Comparison of ENCODE assay signal across 25 cellular contexts in the genomic region with DNA sequence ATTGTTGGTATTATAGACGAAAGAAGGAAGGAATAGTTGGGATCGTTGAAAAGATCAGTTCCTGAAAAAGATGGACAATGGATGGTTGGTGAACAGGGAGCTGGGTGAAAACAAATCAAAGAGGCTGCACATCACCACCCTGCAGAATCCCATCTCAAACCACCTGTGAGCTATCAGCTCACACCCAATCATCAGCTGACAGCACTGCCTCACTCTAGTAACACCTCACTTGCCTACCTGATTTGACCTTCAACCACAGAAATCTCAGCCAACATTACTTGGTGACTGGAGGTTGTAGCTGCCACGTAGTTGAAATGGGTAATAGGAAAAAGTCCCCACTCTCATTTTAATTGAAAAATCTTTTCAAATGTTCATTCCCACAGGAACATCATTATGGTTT.
A peak's percentile ranks its signal among the peaks of the same experiment; 100 is the strongest.
DNase-seq lines count a peak whose midpoint lies in the region; ATAC-seq, FAIRE-seq and TF ChIP-seq lines count a peak whose summit lies in the region.
"Had no signal": no experiment of that assay in that cellular context is flagged by ENCODE, and none has a peak within 500 bp of the region (broad histone marks: within the 10 kb centered on the region; RNA-seq: fewer than 3 reads in every experiment).

No MANE protein-coding gene starts in this region.

- H3K9ac ChIP-seq in H9 (ENCODE audit: extremely low read depth, insufficient read length, low read length) (no peak overlapping the region), astrocyte (ENCODE audit: low read length) (no peak overlapping the region)

- H3K4me2 ChIP-seq in H9 (ENCODE audit: insufficient read depth, insufficient read length, low read length) (no peak overlapping the region), astrocyte (ENCODE audit: low read length) (no peak overlapping the region)

- H3K9me3 Mint-ChIP-seq in H9 (no peaks in the 10 kb centered on the region), astrocyte (ENCODE audit: unreplicated experiment) (no peaks in the 10 kb centered on the region)
- H3K9me3 Mint-ChIP-seq in activated naive CD8-positive, alpha-beta T cell treated with anti-CD3 and anti-CD28 coated beads, Interleukin-2, amount 50 U/mL, for 24 hours, result no peaks in the 10 kb centered on the region
- H3K9me3 Mint-ChIP-seq: activated CD4-positive, alpha-beta T cell treated with anti-CD3 and anti-CD28 coated beads, Interleukin-2, amount 10 ng/mL, durations not matched to agents 7 days and 5 days; natural killer cell treated with Interleukin-12 subunit alpha and Interleukin-12 subunit beta and Interleukin-15 and Interleukin-18, amount 100 ng/mL, for 72 hours; stimulated activated naive CD8-positive, alpha-beta T cell treated with anti-CD3 and anti-CD28 coated beads, Interleukin-15, Interleukin-2, amounts not matched to agents 100 ng/mL and 50 ng/mL, for 24 hours had no signal

- peaks cover 70 to 76% of the 10 kb centered on the region in 2 experiments for H3K4me1 Mint-ChIP-seq in H9
- peaks cover 60% of the 10 kb centered on the region for H3K4me1 Mint-ChIP-seq in astrocyte (ENCODE audit: low read depth, unreplicated experiment)
- peaks cover 3% of the 10 kb centered on the region for H3K4me1 Mint-ChIP-seq in activated naive CD8-positive, alpha-beta T cell treated with anti-CD3 and anti-CD28 coated beads, Interleukin-2, amount 50 U/mL, for 24 hours
- H3K4me1 Mint-ChIP-seq: activated CD4-positive, alpha-beta T cell treated with anti-CD3 and anti-CD28 coated beads, Interleukin-2, amount 10 ng/mL, durations not matched to agents 7 days and 5 days had no signal

- H3K79me2 ChIP-seq in H9 (ENCODE audit: insufficient read depth, low read length), result peaks cover 13% of the 10 kb centered on the region; the same call in 1 of the 2 replicates
- H3K79me2 ChIP-seq in astrocyte (ENCODE audit: insufficient read depth, low read length), result peaks cover 99% of the 10 kb centered on the region

- H3K4me3 ChIP-seq in astrocyte (ENCODE audit: insufficient read depth, low read depth, low read length), result no peak overlapping the region
- H3K4me3 ChIP-seq: adrenal gland, dorsolateral prefrontal cortex, HAP-1 had no signal

- H3K27ac ChIP-seq in H9 (ENCODE audit: insufficient read length, low read depth, low read length) (no peak overlapping the region), astrocyte (ENCODE audit: low read depth, low read length) (no peak overlapping the region)
- H3K27ac ChIP-seq: adrenal gland, C4-2B had no signal

- no peak for TF ChIP-seq POLR2A in GM12892 (IDR thresholded peaks at IDR 0.05; ENCODE audit: low read depth, low read length)

- no peak overlapping the region for H4K91ac ChIP-seq in H9 (ENCODE audit: insufficient read length, low read depth, low read length)

- 100% methylated on average over 2 of the region's 3 CpGs for WGBS in H9 (ENCODE audit: extremely low coverage, insufficient read length, low lambda C conversion rate)

- no peaks in the 10 kb centered on the region for H3K27me3 ChIP-seq in H9 (ENCODE audit: insufficient read depth, low read length)
- no peaks in the 10 kb centered on the region for H3K27me3 ChIP-seq in astrocyte (ENCODE audit: insufficient read depth, low read length)
- H3K27me3 ChIP-seq: adrenal gland, dorsolateral prefrontal cortex had no signal

- no peak overlapping the region for H2AK5ac ChIP-seq in H9 (ENCODE audit: insufficient read length, low read length)

- FAIRE-seq in GM12892 (lab: Jason Lieb, UNC), result peak; percentile 73
- no peak for FAIRE-seq in astrocyte (lab: Jason Lieb, UNC)

- H3K36me3 ChIP-seq in astrocyte (ENCODE audit: insufficient read depth, low read length), result no peaks in the 10 kb centered on the region
- H3K36me3 ChIP-seq: adrenal gland, HAP-1 had no signal

- H3K79me1 ChIP-seq in H9 (ENCODE audit: insufficient read depth, low read depth, low read length, poor library complexity, severe bottlenecking), result peaks cover 3% of the 10 kb centered on the region

- no peak overlapping the region for H3K56ac ChIP-seq in H9 (ENCODE audit: insufficient read length, low read depth, low read length)

- H3K23ac ChIP-seq in H9 (ENCODE audit: insufficient read length, low read depth, low read length), result no peak overlapping the region

- no peak for TF ChIP-seq CTCF in H9 (conservative IDR thresholded peaks at IDR 0.05)
- TF ChIP-seq CTCF in astrocyte (IDR thresholded peaks at IDR 0.05; ENCODE audit: insufficient read depth, low read depth, low read length), result no peak
- no peak for TF ChIP-seq CTCF in GM13976 (IDR thresholded peaks at IDR 0.05; ENCODE audit: borderline replicate concordance, control extremely low read depth, extremely low read depth, insufficient read depth, missing control alignments)

- H2AFZ ChIP-seq in H9 (ENCODE audit: low read length) (no peak overlapping the region), astrocyte (ENCODE audit: low read depth, low read length) (no peak overlapping the region)

- H2BK15ac ChIP-seq in H9 (ENCODE audit: low read depth, low read length), result no peak overlapping the region

- H4K20me1 ChIP-seq in H9 (ENCODE audit: control insufficient read depth, insufficient read depth, insufficient read length) (no peaks in the 10 kb centered on the region), astrocyte (ENCODE audit: insufficient read depth, low read length) (peaks cover 35% of the 10 kb centered on the region)

- no peaks in the 10 kb centered on the region for H3K36me3 Mint-ChIP-seq in H9 (ENCODE audit: insufficient read depth in 1 of 3, low read depth in 3 of 3)
- H3K36me3 Mint-ChIP-seq in astrocyte (ENCODE audit: low read depth, unreplicated experiment), result peaks cover 2% of the 10 kb centered on the region
- no peaks in the 10 kb centered on the region for H3K36me3 Mint-ChIP-seq in activated naive CD8-positive, alpha-beta T cell treated with anti-CD3 and anti-CD28 coated beads, Interleukin-2, amount 50 U/mL, for 24 hours (ENCODE audit: low read depth)
- H3K36me3 Mint-ChIP-seq: natural killer cell treated with Interleukin-12 subunit alpha and Interleukin-12 subunit beta and Interleukin-15 and Interleukin-18, amount 100 ng/mL, for 72 hours had no signal

- H3K23me2 ChIP-seq in H9 (ENCODE audit: insufficient read length, low read depth, low read length, poor library complexity, severe bottlenecking), result no peaks in the 10 kb centered on the region

- no peak overlapping the region for H4K8ac ChIP-seq in H9 (replicated peaks; ENCODE audit: insufficient read length, low read depth, low read length)

- in situ Hi-C loops in GM13976 (cut with MboI; ENCODE audit: low sequenced_read_pairs, unreplicated experiment), result no loop called here

- H3K27me3 Mint-ChIP-seq in H9 (ENCODE audit: low read depth) (no peaks in the 10 kb centered on the region), astrocyte (ENCODE audit: low read depth, unreplicated experiment) (no peaks in the 10 kb centered on the region)
- peaks cover 7% of the 10 kb centered on the region for H3K27me3 Mint-ChIP-seq in activated naive CD8-positive, alpha-beta T cell treated with anti-CD3 and anti-CD28 coated beads, Interleukin-2, amount 50 U/mL, for 24 hours

- H2BK20ac ChIP-seq in H9 (ENCODE audit: low read depth, low read length, poor library complexity, severe bottlenecking), result no peak overlapping the region

- no peak overlapping the region for H3K4me3 Mint-ChIP-seq in H9
- H3K4me3 Mint-ChIP-seq in astrocyte (ENCODE audit: unreplicated experiment), result no peak overlapping the region
- no peak overlapping the region for H3K4me3 Mint-ChIP-seq in activated naive CD8-positive, alpha-beta T cell treated with anti-CD3 and anti-CD28 coated beads, Interleukin-2, amount 50 U/mL, for 24 hours
- H3K4me3 Mint-ChIP-seq: activated CD4-positive, alpha-beta T cell treated with anti-CD3 and anti-CD28 coated beads, Interleukin-2, amount 10 ng/mL, durations not matched to agents 7 days and 5 days; natural killer cell treated with Interleukin-12 subunit alpha and Interleukin-12 subunit beta and Interleukin-15 and Interleukin-18, amount 100 ng/mL, for 72 hours; stimulated activated naive CD8-positive, alpha-beta T cell treated with anti-CD3 and anti-CD28 coated beads, Interleukin-15, Interleukin-2, amounts not matched to agents 100 ng/mL and 50 ng/mL, for 24 hours had no signal

- no peak overlapping the region for H2BK12ac ChIP-seq in H9 (ENCODE audit: insufficient read length, low read depth, low read length)

- no peak overlapping the region for H2BK5ac ChIP-seq in H9 (ENCODE audit: insufficient read length, low read length)

- H3K18ac ChIP-seq in H9 (ENCODE audit: insufficient read length, low read depth, low read length), result no peak overlapping the region

- intact Hi-C loops in left colon (cut with DNase I, micrococcal nuclease), result no loop called here

- no peaks in the 10 kb centered on the region for H3K9me3 ChIP-seq in H9 (ENCODE audit: control insufficient read depth, low read depth, low read length)
- H3K9me3 ChIP-seq in astrocyte (ENCODE audit: insufficient read depth, low read depth, low read length), result no peaks in the 10 kb centered on the region
- H3K9me3 ChIP-seq: adrenal gland, HAP-1 had no signal

- no peak overlapping the region for H3T11ph ChIP-seq in H9 (ENCODE audit: low read length)

- H3K4ac ChIP-seq in H9 (ENCODE audit: low read depth, low read length), result no peak overlapping the region

- H2BK120ac ChIP-seq in H9 (ENCODE audit: low read depth, low read length, poor library complexity, severe bottlenecking), result no peak overlapping the region

- ATAC-seq in left colon, result peak; percentile 49
- ATAC-seq in activated naive CD8-positive, alpha-beta T cell treated with anti-CD3 and anti-CD28 coated beads, Interleukin-2, amount 50 U/mL, for 24 hours, result no peak
- ATAC-seq: natural killer cell treated with Interleukin-12 subunit alpha and Interleukin-12 subunit beta and Interleukin-15 and Interleukin-18, amount 100 ng/mL, for 72 hours had no signal

- H3K4me1 ChIP-seq in H9 (ENCODE audit: insufficient read depth, low read length) (peaks cover 13% of the 10 kb centered on the region), astrocyte (ENCODE audit: insufficient read depth, low read length) (peaks cover 15% of the 10 kb centered on the region)
- H3K4me1 ChIP-seq: HAP-1 had no signal

- H3K27ac Mint-ChIP-seq in H9 (peak overlapping the region; percentile 40 to 55 (median 43); a peak in 4 of 7 replicates), astrocyte (ENCODE audit: unreplicated experiment) (peak overlapping the region; percentile 68)
- no peak overlapping the region for H3K27ac Mint-ChIP-seq in activated naive CD8-positive, alpha-beta T cell treated with anti-CD3 and anti-CD28 coated beads, Interleukin-2, amount 50 U/mL, for 24 hours
- H3K27ac Mint-ChIP-seq: activated CD4-positive, alpha-beta T cell treated with anti-CD3 and anti-CD28 coated beads, Interleukin-2, amount 10 ng/mL, durations not matched to agents 7 days and 5 days; natural killer cell treated with Interleukin-12 subunit alpha and Interleukin-12 subunit beta and Interleukin-15 and Interleukin-18, amount 100 ng/mL, for 72 hours; stimulated activated naive CD8-positive, alpha-beta T cell treated with anti-CD3 and anti-CD28 coated beads, Interleukin-15, Interleukin-2, amounts not matched to agents 100 ng/mL and 50 ng/mL, for 24 hours had no signal

- H3K14ac ChIP-seq in H9 (ENCODE audit: insufficient read depth, low read length), result no peak overlapping the region

- DNase-seq in GM12892 (ENCODE audit: insufficient read length), result no peak
- no peak for DNase-seq in H9
- no peak for DNase-seq in astrocyte (ENCODE audit: low read depth)
- DNase-seq in left colon, result no peak
- no peak for DNase-seq in activated naive CD8-positive, alpha-beta T cell treated with anti-CD3 and anti-CD28 coated beads, Interleukin-2, amount 50 U/mL, for 24 hours
- DNase-seq in GM13976 (ENCODE audit: low spot score), result no peak
- no peak for DNase-seq in MV-4-11 (lab: John Stamatoyannopoulos, UW)
- no peak for DNase-seq in superior temporal gyrus (ENCODE audit: extremely low spot score)
- DNase-seq: activated CD4-positive, alpha-beta T cell treated with anti-CD3 and anti-CD28 coated beads, Interleukin-2, amount 10 ng/mL, durations not matched to agents 7 days and 5 days; activated CD8-positive, alpha-beta memory T cell treated with anti-CD3 and anti-CD28 coated beads, Interleukin-2, amount 50 U/mL, for 48 hours; activated effector memory CD4-positive, alpha-beta T cell treated with anti-CD3 and anti-CD28 coated beads, Interleukin-2, amount 50 U/mL, for 16 hours; adrenal gland; DMS153; dorsolateral prefrontal cortex; foreskin melanocyte; GDM1; Karpas-422; kidney glomerular epithelial cell; NCI-H1105; NCI-H510A treated with DMSO at 0.1 percent for 48 hours; SHP77 treated with DMSO at 0.1 percent for 48 hours had no signal

- no peak overlapping the region for H4K5ac ChIP-seq in H9 (ENCODE audit: insufficient read length, low read depth, low read length)
